1 cellular context compared by ENCODE assay signal in the genomic region with DNA sequence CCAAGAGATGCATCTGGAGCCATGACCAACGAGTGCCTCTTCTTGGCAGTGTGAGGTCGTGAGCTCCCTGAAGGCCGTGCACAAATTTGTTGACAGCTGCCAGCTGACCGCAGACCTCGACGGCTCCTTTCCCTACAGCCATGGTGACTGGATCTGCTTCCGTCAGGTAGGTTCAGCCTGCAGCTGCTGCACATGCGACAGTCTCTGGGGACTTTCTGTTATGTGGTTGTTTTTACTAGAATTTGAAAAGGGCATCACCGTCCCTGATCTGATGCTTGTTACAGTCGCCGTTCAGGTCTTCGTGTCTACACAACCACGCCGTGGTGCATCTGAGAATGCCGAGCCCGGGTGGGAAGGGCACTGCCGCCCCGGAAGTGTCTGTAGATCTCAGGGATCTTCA.
TF ChIP-seq lines count a peak whose summit lies in the region.

No MANE protein-coding gene starts in this region.

TF ChIP-seq in IMR-90, 13 proteins besides CTCF, POLR2A, EP300 and RAD21:
- TF ChIP-seq MAZ (IDR thresholded peaks at IDR 0.05; ENCODE audit: borderline replicate concordance, low read depth, low read length) (no peak), MAFK (IDR thresholded peaks at IDR 0.05; ENCODE audit: low read depth, low read length) (no peak), SMC3 (IDR thresholded peaks at IDR 0.05; ENCODE audit: low read depth, low read length) (no peak), NFE2L2 (IDR thresholded peaks at IDR 0.05; ENCODE audit: low read depth, low read length) (no peak), CEBPB (IDR thresholded peaks at IDR 0.05; ENCODE audit: low read depth, low read length) (no peak), MXI1 (IDR thresholded peaks at IDR 0.05; ENCODE audit: borderline replicate concordance, low read depth, low read length) (no peak), RCOR1 (IDR thresholded peaks at IDR 0.05; ENCODE audit: insufficient replicate concordance, low read length) (no peak), BHLHE40 (IDR thresholded peaks at IDR 0.05; ENCODE audit: low read depth, low read length) (no peak), FOS (IDR thresholded peaks at IDR 0.05; ENCODE audit: low read depth, low read length) (no peak), CHD1 (IDR thresholded peaks at IDR 0.05; ENCODE audit: low read depth, low read length) (no peak), RFX5 (IDR thresholded peaks at IDR 0.05; ENCODE audit: low read depth, low read length) (no peak)
- TF ChIP-seq, protein P1, sequence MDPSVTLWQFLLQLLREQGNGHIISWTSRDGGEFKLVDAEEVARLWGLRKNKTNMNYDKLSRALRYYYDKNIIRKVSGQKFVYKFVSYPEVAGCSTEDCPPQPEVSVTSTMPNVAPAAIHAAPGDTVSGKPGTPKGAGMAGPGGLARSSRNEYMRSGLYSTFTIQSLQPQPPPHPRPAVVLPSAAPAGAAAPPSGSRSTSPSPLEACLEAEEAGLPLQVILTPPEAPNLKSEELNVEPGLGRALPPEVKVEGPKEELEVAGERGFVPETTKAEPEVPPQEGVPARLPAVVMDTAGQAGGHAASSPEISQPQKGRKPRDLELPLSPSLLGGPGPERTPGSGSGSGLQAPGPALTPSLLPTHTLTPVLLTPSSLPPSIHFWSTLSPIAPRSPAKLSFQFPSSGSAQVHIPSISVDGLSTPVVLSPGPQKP (IDR thresholded peaks at IDR 0.05; ENCODE audit: borderline replicate concordance, low read depth, low read length), result no peak
- TF ChIP-seq, protein P2, sequence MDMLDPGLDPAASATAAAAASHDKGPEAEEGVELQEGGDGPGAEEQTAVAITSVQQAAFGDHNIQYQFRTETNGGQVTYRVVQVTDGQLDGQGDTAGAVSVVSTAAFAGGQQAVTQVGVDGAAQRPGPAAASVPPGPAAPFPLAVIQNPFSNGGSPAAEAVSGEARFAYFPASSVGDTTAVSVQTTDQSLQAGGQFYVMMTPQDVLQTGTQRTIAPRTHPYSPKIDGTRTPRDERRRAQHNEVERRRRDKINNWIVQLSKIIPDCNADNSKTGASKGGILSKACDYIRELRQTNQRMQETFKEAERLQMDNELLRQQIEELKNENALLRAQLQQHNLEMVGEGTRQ (IDR thresholded peaks at IDR 0.05; ENCODE audit: low read depth, low read length), result no peak
